ENCODE assay signal across 11 cellular contexts in genomic region chr9:125784286-125785049, GRCh38. TPM values are rescaled to one million over a fixed set of nuclear protein-coding genes. Genes with fewer than 3 reads are reported as not detected.
DNase-seq lines count a peak whose midpoint lies in the region; ATAC-seq and TF ChIP-seq lines count a peak whose summit lies in the region.
"Had no signal": no experiment of that assay in that cellular context is flagged by ENCODE, and none has a peak within 500 bp of the region (broad histone marks: within the 10 kb centered on the region; RNA-seq: fewer than 3 reads in every experiment).

No MANE protein-coding gene starts in this region.

- peaks cover 27% of the 10 kb centered on the region for H3K4me1 Mint-ChIP-seq in activated naive CD8-positive, alpha-beta T cell (ENCODE audit: low read depth)

- no peaks in the 10 kb centered on the region for H3K27me3 ChIP-seq in cardiac muscle cell
- H3K27me3 ChIP-seq in subcutaneous abdominal adipose tissue (ENCODE audit: control insufficient read depth in 5 of 5, insufficient read depth in 4 of 5, low read length in 5 of 5) = no peaks in the 10 kb centered on the region
- H3K27me3 ChIP-seq: BE2C, vagina had no signal

- ATAC-seq in left cardiac atrium = no peak

- no peak for DNase-seq in cardiac muscle cell (ENCODE audit: low read depth in 1 of 2, low spot score in 1 of 2)
- no peak for DNase-seq in left cardiac atrium
- peak; percentile 9 for DNase-seq in fibroblast of mammary gland (ENCODE audit: low read depth)
- no peak for DNase-seq in effector CD8-positive, alpha-beta T cell (lab: John Stamatoyannopoulos, UW)
- no peak for DNase-seq in activated CD4-positive, CD25-positive, alpha-beta regulatory T cell treated with anti-CD3 and anti-CD28 coated beads, Interleukin-2, amount 50 U/mL, for 72 hours
- no peak for DNase-seq in MV-4-11 (lab: John Stamatoyannopoulos, UW)
- DNase-seq: BE2C, SW 1271 had no signal

- H3K9me3 Mint-ChIP-seq in activated naive CD8-positive, alpha-beta T cell (ENCODE audit: low read depth) = no peaks in the 10 kb centered on the region

- H3K9ac ChIP-seq in subcutaneous abdominal adipose tissue (ENCODE audit: low read length in 5 of 5) = no peak overlapping the region

- H3K27ac ChIP-seq in cardiac muscle cell (peak overlapping the region; percentile 60), subcutaneous abdominal adipose tissue (ENCODE audit: low read depth, low read length) (peak overlapping the region; percentile 43)

- H3K9me3 ChIP-seq in cardiac muscle cell (ENCODE audit: low read depth) = no peaks in the 10 kb centered on the region
- peaks cover 0 to 2% (median 0%) of the 10 kb centered on the region in 5 donors for H3K9me3 ChIP-seq in subcutaneous abdominal adipose tissue (ENCODE audit: control insufficient read depth in 5 of 5, low read length in 5 of 5)
- H3K9me3 ChIP-seq: vagina had no signal

- H3K36me3 Mint-ChIP-seq in activated naive CD8-positive, alpha-beta T cell = peaks cover 12% of the 10 kb centered on the region

- H3K4me1 ChIP-seq in cardiac muscle cell (ENCODE audit: low read depth) (peaks cover 16% of the 10 kb centered on the region), subcutaneous abdominal adipose tissue (ENCODE audit: control insufficient read depth in 5 of 5, insufficient read depth in 5 of 5, low read length in 5 of 5) (peaks cover 0 to 16% (median 8%) of the 10 kb centered on the region in 5 donors)
- H3K4me1 ChIP-seq: BE2C had no signal

- H3K4me3 Mint-ChIP-seq in activated naive CD8-positive, alpha-beta T cell = peak overlapping the region; percentile 53

- H3K27me3 Mint-ChIP-seq in activated naive CD8-positive, alpha-beta T cell = no peaks in the 10 kb centered on the region

- H3K36me3 ChIP-seq in cardiac muscle cell (no peaks in the 10 kb centered on the region), subcutaneous abdominal adipose tissue (ENCODE audit: control insufficient read depth in 5 of 5, insufficient read depth in 5 of 5, low read length in 5 of 5) (no peaks in the 10 kb centered on the region)
- H3K36me3 ChIP-seq: BE2C, vagina had no signal

- H3K4me3 ChIP-seq in cardiac muscle cell (no peak overlapping the region), fibroblast of mammary gland (ENCODE audit: control insufficient read depth, low read depth, low read length) (no peak overlapping the region), subcutaneous abdominal adipose tissue (ENCODE audit: low read depth in 1 of 5, low read length in 5 of 5) (peak overlapping the region in 1 of 5 donors; percentile 48)
- H3K4me3 ChIP-seq: vagina had no signal

- TF ChIP-seq CTCF in cardiac muscle cell (IDR thresholded peaks at IDR 0.05; ENCODE audit: low read depth, low read length) (no peak), fibroblast of mammary gland (conservative IDR thresholded peaks at IDR 0.05; ENCODE audit: control insufficient read depth, insufficient read depth, low read depth, low read length) (no peak)

- no peak overlapping the region for H3K27ac Mint-ChIP-seq in activated naive CD8-positive, alpha-beta T cell

- intact Hi-C loops in left cardiac atrium (cut with DNase I) = no loop called here

RNA-seq across cellular contexts. Expression of gene PBX3, which starts 37.3 kb away (rescaled TPM):
- total RNA-seq in cardiac muscle cell = 134 and 293 TPM in 2 replicates
- 133 and 159 TPM in 2 replicates for polyA plus RNA-seq in cardiac muscle cell
- total RNA-seq in left cardiac atrium = 10 to 100 TPM; 54.8 to 65.3 TPM
